8 cellular contexts compared by ENCODE assay signal in genomic region chr16:25110392-25110947, GRCh38. TPM values are rescaled to one million over a fixed set of nuclear protein-coding genes. Genes with fewer than 3 reads are reported as not detected.
DNase-seq lines count a peak whose midpoint lies in the region; ATAC-seq and TF ChIP-seq lines count a peak whose summit lies in the region.

No MANE protein-coding gene starts in this region.

- no peaks in the 10 kb centered on the region for H3K9me3 ChIP-seq in OCI-LY3 (ENCODE audit: insufficient read depth, low read length)
- no peaks in the 10 kb centered on the region for H3K9me3 ChIP-seq in neuronal stem cell (replicated peaks in 1 of 2; ENCODE audit: control insufficient read depth in 2 of 2, insufficient read depth in 1 of 2, low read depth in 1 of 2, low read length in 2 of 2)

- peaks cover 33% of the 10 kb centered on the region for H3K4me1 ChIP-seq in OCI-LY3 (ENCODE audit: low read length)
- H3K4me1 ChIP-seq in neuronal stem cell (ENCODE audit: control insufficient read depth in 2 of 2, insufficient read depth in 1 of 2, low read depth in 1 of 2, low read length in 2 of 2), result peaks cover 5 to 6% of the 10 kb centered on the region in 2 donors

- H2BK15ac ChIP-seq in neuronal stem cell (ENCODE audit: low read length), result no peak overlapping the region

- no peak overlapping the region for H2AK5ac ChIP-seq in neuronal stem cell (ENCODE audit: low read depth, low read length)

- peaks cover 9% of the 10 kb centered on the region for H3K79me1 ChIP-seq in neuronal stem cell (ENCODE audit: low read depth, low read length)

- no peak overlapping the region for H2BK5ac ChIP-seq in neuronal stem cell (ENCODE audit: low read length)

- H3K4me2 ChIP-seq in OCI-LY3 (ENCODE audit: low read length) (peak overlapping the region; percentile 89), neuronal stem cell (ENCODE audit: insufficient read depth, low read length, poor library complexity, severe bottlenecking) (no peak overlapping the region)

- H3K14ac ChIP-seq in neuronal stem cell (ENCODE audit: low read length), result no peak overlapping the region

- no peaks in the 10 kb centered on the region for H4K20me1 ChIP-seq in OCI-LY3 (ENCODE audit: insufficient read depth, low read length)

- ATAC-seq in GM21515 (IDR thresholded peaks at IDR 0.05; ENCODE audit: unreplicated experiment) (no peak), omental fat pad (ENCODE audit: low FRiP score) (no peak)

- intact Hi-C loops in head of caudate nucleus (cut with DNase I), result no loop called here

- peak overlapping the region; percentile 100 for H3K4me3 ChIP-seq in OCI-LY3 (ENCODE audit: low read length)
- peak overlapping the region; percentile 90 for H3K4me3 ChIP-seq in coronary artery
- peak overlapping the region in 1 of 2 donors; percentile 94 for H3K4me3 ChIP-seq in neuronal stem cell (ENCODE audit: low read length in 2 of 2)

- no peaks in the 10 kb centered on the region for H3K27me3 ChIP-seq in OCI-LY3 (ENCODE audit: low read depth, low read length)
- peaks cover 0 to 3% (median 0%) of the 10 kb centered on the region in 3 experiments for H3K27me3 ChIP-seq in neuronal stem cell (ENCODE audit: control insufficient read depth in 3 of 3, insufficient read depth in 3 of 3, low read depth in 1 of 3, low read length in 3 of 3)

- no peak overlapping the region for H4K8ac ChIP-seq in neuronal stem cell (ENCODE audit: low read depth, low read length)

- H3K36me3 ChIP-seq in OCI-LY3 (replicated peaks; ENCODE audit: low read depth, low read length), result peaks cover 3% of the 10 kb centered on the region
- peaks cover 4 to 12% of the 10 kb centered on the region in 2 donors for H3K36me3 ChIP-seq in neuronal stem cell (replicated peaks in 1 of 2; ENCODE audit: control insufficient read depth in 2 of 2, insufficient read depth in 2 of 2, low read length in 2 of 2)

- no peak overlapping the region for H2BK120ac ChIP-seq in neuronal stem cell (ENCODE audit: low read depth, low read length)

- no peak overlapping the region for H3K23ac ChIP-seq in neuronal stem cell (ENCODE audit: low read depth, low read length, poor library complexity)

- no peak overlapping the region for H4K91ac ChIP-seq in neuronal stem cell (ENCODE audit: low read depth, low read length, poor library complexity)

- WGBS in neuronal stem cell (ENCODE audit: extremely low coverage in 2 of 2, insufficient read length in 2 of 2, insufficient replicate concordance in 1 of 2), 2 donors, result no CpG with 5 or more reads among the region's 7 CpGs

- H3K79me2 ChIP-seq in OCI-LY3 (ENCODE audit: low read length), result peaks cover 42% of the 10 kb centered on the region

- H3K27ac ChIP-seq in OCI-LY3 (ENCODE audit: low read length), result peak overlapping the region; percentile 83
- H3K27ac ChIP-seq in coronary artery, result peak overlapping the region in 1 of 2 donors; percentile 43
- H3K27ac ChIP-seq in neuronal stem cell (replicated peaks; ENCODE audit: low read length), result no peak overlapping the region

- H2AFZ ChIP-seq in OCI-LY3 (ENCODE audit: low read depth, low read length) (peak overlapping the region; percentile 78), neuronal stem cell (ENCODE audit: low read length) (peak overlapping the region; percentile 96)

- H3K4ac ChIP-seq in neuronal stem cell (ENCODE audit: low read length), result no peak overlapping the region

- H2BK12ac ChIP-seq in neuronal stem cell (ENCODE audit: low read length), result no peak overlapping the region

- DNase-seq in NCI-H1105 treated with DMSO at 0.1 percent for 48 hours (lab: John Stamatoyannopoulos, UW) (peak; percentile 23), NCI-H1105 (lab: John Stamatoyannopoulos, UW) (no peak), coronary artery (ENCODE audit: low spot score) (no peak), neuronal stem cell (ENCODE audit: low spot score) (no peak), head of caudate nucleus (no peak), omental fat pad (ENCODE audit: low spot score) (no peak)

- H3K18ac ChIP-seq in neuronal stem cell (ENCODE audit: low read length), result no peak overlapping the region

- TF ChIP-seq CTCF in OCI-LY3 (IDR thresholded peaks at IDR 0.05; ENCODE audit: low read depth, low read length), result no peak
- no peak for TF ChIP-seq CTCF in coronary artery (IDR thresholded peaks at IDR 0.05)
- no peak for TF ChIP-seq CTCF in omental fat pad (IDR thresholded peaks at IDR 0.05)

- H3K9ac ChIP-seq in OCI-LY3 (ENCODE audit: low read length) (peak overlapping the region; percentile 94), neuronal stem cell (ENCODE audit: low read depth, low read length, poor library complexity) (no peak overlapping the region)

RNA-seq across cellular contexts. Expression of gene LCMT1, which starts 1.1 kb away (rescaled TPM):
- 60.6 TPM for polyA plus RNA-seq in neuronal stem cell (2013, experiment 1 of 2)
- 60.7 TPM for polyA plus RNA-seq in neuronal stem cell (2013, experiment 2 of 2)
- 10 to 100 TPM; 22.5 to 28.7 (median 24.8) TPM for total RNA-seq in omental fat pad
